Comparison of ENCODE assay signal across 8 cellular contexts in genomic region chr4:151325320-151326246, GRCh38. TPM values are rescaled to one million over a fixed set of nuclear protein-coding genes. Genes with fewer than 3 reads are reported as not detected.
DNase-seq lines count a peak whose midpoint lies in the region; ATAC-seq and TF ChIP-seq lines count a peak whose summit lies in the region.

A gene with protein sequence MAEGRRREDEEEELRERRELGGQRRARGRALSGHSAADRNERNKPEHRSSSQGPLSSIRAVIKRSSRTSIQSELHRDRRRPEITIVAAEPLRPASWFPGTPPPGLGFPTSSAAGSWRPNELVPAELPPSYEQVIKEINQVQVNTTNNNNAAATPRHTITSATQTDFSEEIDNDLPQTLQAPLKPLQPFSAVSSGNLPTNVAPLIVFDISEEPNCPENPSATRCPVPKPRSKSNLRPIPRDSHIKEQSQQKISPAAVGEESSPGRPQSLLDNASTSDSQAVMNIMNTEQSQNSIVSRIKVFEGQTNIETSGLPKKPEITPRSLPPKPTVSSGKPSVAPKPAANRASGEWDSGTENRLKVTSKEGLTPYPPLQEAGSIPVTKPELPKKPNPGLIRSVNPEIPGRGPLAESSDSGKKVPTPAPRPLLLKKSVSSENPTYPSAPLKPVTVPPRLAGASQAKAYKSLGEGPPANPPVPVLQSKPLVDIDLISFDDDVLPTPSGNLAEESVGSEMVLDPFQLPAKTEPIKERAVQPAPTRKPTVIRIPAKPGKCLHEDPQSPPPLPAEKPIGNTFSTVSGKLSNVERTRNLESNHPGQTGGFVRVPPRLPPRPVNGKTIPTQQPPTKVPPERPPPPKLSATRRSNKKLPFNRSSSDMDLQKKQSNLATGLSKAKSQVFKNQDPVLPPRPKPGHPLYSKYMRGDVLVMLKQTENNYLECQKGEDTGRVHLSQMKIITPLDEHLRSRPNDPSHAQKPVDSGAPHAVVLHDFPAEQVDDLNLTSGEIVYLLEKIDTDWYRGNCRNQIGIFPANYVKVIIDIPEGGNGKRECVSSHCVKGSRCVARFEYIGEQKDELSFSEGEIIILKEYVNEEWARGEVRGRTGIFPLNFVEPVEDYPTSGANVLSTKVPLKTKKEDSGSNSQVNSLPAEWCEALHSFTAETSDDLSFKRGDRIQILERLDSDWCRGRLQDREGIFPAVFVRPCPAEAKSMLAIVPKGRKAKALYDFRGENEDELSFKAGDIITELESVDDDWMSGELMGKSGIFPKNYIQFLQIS (minus strand): TSS chr4:151325605. CDS start chr4:151325352, 253 bp downstream.

- H4K20me1 ChIP-seq in osteoblast (ENCODE audit: insufficient read depth, low read length) = no peaks in the 10 kb centered on the region

- ATAC-seq in HG03469 (IDR thresholded peaks at IDR 0.05; ENCODE audit: unreplicated experiment) = no peak

- peak within 1 kb of the TSS; percentile 71 for H3K27ac ChIP-seq in cardiac muscle cell
- no peak within 1 kb of the TSS for H3K27ac ChIP-seq in osteoblast (ENCODE audit: low read depth, low read length)

- H3K4me1 ChIP-seq in cardiac muscle cell (ENCODE audit: low read depth) = peaks cover 18% of the 10 kb centered on the region
- H3K4me1 ChIP-seq in osteoblast (ENCODE audit: insufficient read depth, low read length) = peaks cover 8% of the 10 kb centered on the region

- H3K79me2 ChIP-seq in osteoblast (ENCODE audit: insufficient read depth, low read length) = no peaks in the 10 kb centered on the region

- H3K36me3 ChIP-seq in cardiac muscle cell (no peaks in the 10 kb centered on the region), osteoblast (ENCODE audit: insufficient read depth, low read length) (no peaks in the 10 kb centered on the region)

- H3K27me3 ChIP-seq in cardiac muscle cell (no peaks in the 10 kb centered on the region), osteoblast (ENCODE audit: insufficient read depth, low read length) (peaks cover 12% of the 10 kb centered on the region)

- H3K9me3 ChIP-seq in cardiac muscle cell (ENCODE audit: low read depth) = no peaks in the 10 kb centered on the region
- H3K9me3 ChIP-seq in osteoblast (ENCODE audit: low read depth, low read length) = no peaks in the 10 kb centered on the region

- H2AFZ ChIP-seq in osteoblast (ENCODE audit: low read length) = peak within 1 kb of the TSS; percentile 80

- DNase-seq in ELF-1 (ENCODE audit: low read depth, low spot score) (peak; percentile 81), MV-4-11 (lab: John Stamatoyannopoulos, UW) (peak; percentile 41), amniotic epithelial cell (ENCODE audit: low read depth) (peak; percentile 49), cardiac muscle cell (ENCODE audit: low read depth in 1 of 2, low spot score in 1 of 2) (peak; percentile 64 to 83), osteoblast (ENCODE audit: insufficient read length, low spot score, missing footprints) (peak; percentile 90), NCI-H2107 treated with DMSO at 0.1 percent for 48 hours (lab: John Stamatoyannopoulos, UW; ENCODE audit: unreplicated experiment) (no peak), NCI-H446 treated with DMSO at 0.1 percent for 48 hours (lab: John Stamatoyannopoulos, UW) (no peak)

- TF ChIP-seq CTCF in cardiac muscle cell (IDR thresholded peaks at IDR 0.05; ENCODE audit: low read depth, low read length) (no peak), osteoblast (IDR thresholded peaks at IDR 0.05; ENCODE audit: extremely low read depth, low read depth, low read length) (no peak)

- H3K4me3 ChIP-seq in cardiac muscle cell (peak within 1 kb of the TSS; percentile 47), osteoblast (ENCODE audit: insufficient read depth, low read length) (peak within 1 kb of the TSS; percentile 76)

- peak within 1 kb of the TSS; percentile 90 for H3K4me2 ChIP-seq in osteoblast (ENCODE audit: insufficient read depth, low read length)

RNA-seq across cellular contexts. Expression of the gene that starts here (rescaled TPM):
- 17.0 and 18.3 TPM in 2 replicates for total RNA-seq in cardiac muscle cell
- polyA plus RNA-seq in cardiac muscle cell = 11.3 and 16.2 TPM in 2 replicates
- total RNA-seq in osteoblast = 74.9 and 86.0 TPM in 2 replicates

Comparison
In these comparisons a context has a peak if more than half of its experiments do, and no peak if none do; other contexts are left out.
1. DNase-seq: peak in ELF-1 (single experiment), MV-4-11 (single experiment), amniotic epithelial cell (single experiment), cardiac muscle cell (2 of 2) and osteoblast (single experiment); none in NCI-H2107 treated with DMSO at 0.1 percent for 48 hours (single experiment) and NCI-H446 treated with DMSO at 0.1 percent for 48 hours (single experiment).